37 cellular contexts compared by ENCODE assay signal in genomic region chr9:91436841-91437240, GRCh38. TPM values are rescaled to one million over a fixed set of nuclear protein-coding genes. Genes with fewer than 3 reads are reported as not detected.
DNase-seq lines count a peak whose midpoint lies in the region; ATAC-seq, FAIRE-seq and TF ChIP-seq lines count a peak whose summit lies in the region.
"Had no signal": no experiment of that assay in that cellular context is flagged by ENCODE, and none has a peak within 500 bp of the region (broad histone marks: within the 10 kb centered on the region; RNA-seq: fewer than 3 reads in every experiment).

No MANE protein-coding gene starts in this region.

- H3K27ac ChIP-seq in GM23338 (ENCODE audit: low read depth) = no peak overlapping the region
- H3K27ac ChIP-seq in K562 (ENCODE audit: extremely low read depth, low read depth, low read length) = no peak overlapping the region
- no peak overlapping the region for H3K27ac ChIP-seq in neural progenitor cell
- no peak overlapping the region for H3K27ac ChIP-seq in trophoblast cell (ENCODE audit: low read depth, low read length)
- H3K27ac ChIP-seq in kidney (ENCODE audit: low read depth in 2 of 2, low read length in 2 of 2) = no peak overlapping the region
- H3K27ac ChIP-seq: 22Rv1; A549; BLaER1; BLaER1 treated with 17β-estradiol and CSF1 and Interleukin-3, amounts not matched to agents 10 nM and 100 nM; C4-2B had no signal

- in situ Hi-C loops in K562 (cut with MboI) = loop anchor here (25.0 kb wide), 1 partner anchor 525 kb away; no protein-coding TSS in a partner anchor

- ATAC-seq in GM23338 (peak; percentile 62), K562 (no peak), HG02610 (IDR thresholded peaks at IDR 0.05; ENCODE audit: unreplicated experiment) (no peak), HG03439 (IDR thresholded peaks at IDR 0.05; ENCODE audit: unreplicated experiment) (no peak)
- no peak for ATAC-seq in stimulated activated effector memory CD8-positive, alpha-beta T cell treated with anti-CD3 and anti-CD28 coated beads, Interleukin-12 subunit alpha, Interleukin-12 subunit beta, amount 100 ng/mL, for 72 hours
- ATAC-seq: A549; CD8-positive, alpha-beta T cell had no signal

- TF ChIP-seq EP300 in K562 (IDR thresholded peaks at IDR 0.05; ENCODE audit: low read length) = no peak

- no peak overlapping the region for H2AK5ac ChIP-seq in trophoblast cell (ENCODE audit: low read length)

- H3K79me2 ChIP-seq in GM23338 (replicated peaks; ENCODE audit: insufficient read depth) (no peaks in the 10 kb centered on the region), K562 (ENCODE audit: control insufficient read depth, insufficient read depth, low read length) (no peaks in the 10 kb centered on the region), neural progenitor cell (ENCODE audit: low read depth) (no peaks in the 10 kb centered on the region), trophoblast cell (ENCODE audit: control insufficient read depth, insufficient read depth, low read length, poor library complexity) (no peaks in the 10 kb centered on the region)

- intact Hi-C loops in K562 (cut with micrococcal nuclease) (loop anchor here (10.0 kb wide), 1 partner anchor 238 kb away; no protein-coding TSS in a partner anchor), kidney (cut with DNase I) (loop anchor here (5.0 to 10.0 kb wide), 2 partner anchors 402 to 520 kb away; no protein-coding TSS in a partner anchor)

- no peaks in the 10 kb centered on the region for H3K4me1 Mint-ChIP-seq in GM23338
- H3K4me1 Mint-ChIP-seq in neural progenitor cell = no peaks in the 10 kb centered on the region
- H3K4me1 Mint-ChIP-seq in stimulated activated effector memory CD8-positive, alpha-beta T cell treated with anti-CD3 and anti-CD28 coated beads, Interleukin-12 subunit alpha, Interleukin-12 subunit beta, amount 100 ng/mL, for 72 hours = no peaks in the 10 kb centered on the region
- H3K4me1 Mint-ChIP-seq: CD4-positive, alpha-beta memory T cell; CD4-positive, CD25-positive, alpha-beta regulatory T cell had no signal

- H3K4me1 ChIP-seq in GM23338 (ENCODE audit: insufficient read depth) (no peaks in the 10 kb centered on the region), K562 (replicated peaks in 1 of 2; ENCODE audit: control insufficient read depth in 2 of 2, insufficient read depth in 2 of 2, low read length in 2 of 2) (no peaks in the 10 kb centered on the region), neural progenitor cell (no peaks in the 10 kb centered on the region), trophoblast cell (ENCODE audit: control insufficient read depth in 1 of 2, insufficient read depth in 2 of 2, low read length in 2 of 2) (no peaks in the 10 kb centered on the region), kidney (ENCODE audit: control insufficient read depth in 1 of 2, insufficient read depth in 1 of 2, low read depth in 1 of 2, low read length in 2 of 2) (no peaks in the 10 kb centered on the region)
- H3K4me1 ChIP-seq: BE2C, BLaER1, Caco-2 had no signal

- H3F3A ChIP-seq in GM23338 (replicated peaks; ENCODE audit: low read depth) (no peaks in the 10 kb centered on the region), neural progenitor cell (ENCODE audit: low read depth) (no peaks in the 10 kb centered on the region)

- FAIRE-seq in K562 (lab: Jason Lieb, UNC) = no peak
- FAIRE-seq in kidney (lab: Jason Lieb, UNC) = no peak
- FAIRE-seq: A204.1, D721Med had no signal

- CTCF ChIA-PET in K562 (lab: Yijun Ruan, JAX; ENCODE audit: low intra/inter-chr PET ratio) = no interaction called here

- H3K14ac ChIP-seq in trophoblast cell (ENCODE audit: low read length) = no peak overlapping the region

- H4K91ac ChIP-seq in trophoblast cell (ENCODE audit: low read depth, low read length) = no peak overlapping the region

- H3K4ac ChIP-seq in trophoblast cell (ENCODE audit: low read depth, low read length) = no peak overlapping the region

- no peak overlapping the region for H3K18ac ChIP-seq in trophoblast cell (ENCODE audit: low read length)

- 21% methylated on average over 13 of the region's 13 CpGs for WGBS in K562 (ENCODE audit: insufficient coverage, low coverage, missing lambda C conversion rate)
- WGBS in trophoblast cell (ENCODE audit: extremely low coverage, insufficient coverage, insufficient read length) = no CpG with 5 or more reads among the region's 13 CpGs

- H4K8ac ChIP-seq in trophoblast cell (ENCODE audit: low read depth, low read length) = no peak overlapping the region

- no peak for DNase-seq in GM23338 (ENCODE audit: low spot score)
- no peak for DNase-seq in K562 (ENCODE audit: extremely low read depth in 1 of 4, low spot score in 3 of 4)
- DNase-seq in neural progenitor cell (ENCODE audit: low spot score) = peak; percentile 37
- DNase-seq in trophoblast cell = no peak
- no peak for DNase-seq in kidney
- DNase-seq in stimulated activated effector memory CD8-positive, alpha-beta T cell treated with anti-CD3 and anti-CD28 coated beads, Interleukin-12 subunit alpha, Interleukin-12 subunit beta, amount 100 ng/mL, for 72 hours (ENCODE audit: low spot score in 2 of 2) = no peak
- DNase-seq: 8988T; ACHN; AML-193; BE2C; C1 segment of cervical spinal cord; Caco-2; Calu3; CD4-positive, alpha-beta memory T cell; CD4-positive, alpha-beta T cell; CD4-positive, CD25-positive, alpha-beta regulatory T cell; CD8-positive, alpha-beta memory T cell; CD8-positive, alpha-beta T cell; COR-L47; DMS 273 treated with DMSO at 0.1 percent for 48 hours; DMS153; DMS53; DMS79; DMS79 treated with DMSO at 0.1 percent for 48 hours; DND-41; EL had no signal

- no peak overlapping the region for H3K23ac ChIP-seq in trophoblast cell (ENCODE audit: low read length)

- H3K9me1 ChIP-seq in K562 (ENCODE audit: control insufficient read depth, insufficient read depth, low read length) = no peaks in the 10 kb centered on the region

- no peaks in the 10 kb centered on the region for H3K27me3 ChIP-seq in GM23338 (ENCODE audit: insufficient read depth)
- peaks cover 2 to 23% of the 10 kb centered on the region in 2 experiments for H3K27me3 ChIP-seq in K562 (ENCODE audit: control insufficient read depth in 2 of 2, insufficient read depth in 2 of 2, low read length in 2 of 2)
- no peaks in the 10 kb centered on the region for H3K27me3 ChIP-seq in neural progenitor cell
- H3K27me3 ChIP-seq in trophoblast cell (ENCODE audit: insufficient read depth, low read length) = no peaks in the 10 kb centered on the region
- H3K27me3 ChIP-seq: BLaER1; BLaER1 treated with 17β-estradiol and CSF1 and Interleukin-3, amounts not matched to agents 10 nM and 100 nM had no signal

- H2AFZ ChIP-seq in GM23338 (no peak overlapping the region), K562 (ENCODE audit: low read depth, low read length) (no peak overlapping the region), neural progenitor cell (replicated peaks) (no peak overlapping the region), trophoblast cell (ENCODE audit: insufficient read depth, low read length, poor library complexity) (no peak overlapping the region)

- no peak overlapping the region for H3K4me2 ChIP-seq in GM23338
- H3K4me2 ChIP-seq in K562 (ENCODE audit: insufficient read depth, low read length) = no peak overlapping the region
- no peak overlapping the region for H3K4me2 ChIP-seq in neural progenitor cell
- H3K4me2 ChIP-seq in trophoblast cell (ENCODE audit: low read length) = no peak overlapping the region
- H3K4me2 ChIP-seq: A549; BLaER1; BLaER1 treated with 17β-estradiol and CSF1 and Interleukin-3, amounts not matched to agents 10 nM and 100 nM had no signal

- no peaks in the 10 kb centered on the region for H3K36me3 Mint-ChIP-seq in GM23338 (ENCODE audit: low read depth)
- no peaks in the 10 kb centered on the region for H3K36me3 Mint-ChIP-seq in neural progenitor cell
- H3K36me3 Mint-ChIP-seq in stimulated activated effector memory CD8-positive, alpha-beta T cell treated with anti-CD3 and anti-CD28 coated beads, Interleukin-12 subunit alpha, Interleukin-12 subunit beta, amount 100 ng/mL, for 72 hours = no peaks in the 10 kb centered on the region
- H3K36me3 Mint-ChIP-seq: CD14-positive monocyte; CD4-positive, alpha-beta memory T cell; CD4-positive, CD25-positive, alpha-beta regulatory T cell; CD8-positive, alpha-beta memory T cell; CD8-positive, alpha-beta T cell had no signal

- H2BK120ac ChIP-seq in trophoblast cell (ENCODE audit: insufficient read depth, low read length, poor library complexity) = no peak overlapping the region

- BruUV-seq in K562 (replicated peaks; lab: Mats Ljungman, UMichigan) = no TSS peak

- no peaks in the 10 kb centered on the region for H3K79me1 ChIP-seq in trophoblast cell (ENCODE audit: low read length)

- no peak overlapping the region for H3K4me3 ChIP-seq in GM23338
- H3K4me3 ChIP-seq in K562 = no peak overlapping the region
- H3K4me3 ChIP-seq in neural progenitor cell = no peak overlapping the region
- H3K4me3 ChIP-seq in trophoblast cell (ENCODE audit: low read depth, low read length) = no peak overlapping the region
- H3K4me3 ChIP-seq in kidney (ENCODE audit: low read length in 2 of 2) = no peak overlapping the region
- H3K4me3 ChIP-seq: A549; BLaER1; BLaER1 treated with 17β-estradiol and CSF1 and Interleukin-3, amounts not matched to agents 10 nM and 100 nM had no signal

- no peak for TF ChIP-seq RAD21 in K562 (CRISPR knock-in tag; conservative IDR thresholded peaks at IDR 0.05 in 1 of 2, IDR thresholded peaks at IDR 0.05 in 1 of 2)

- H4K20me1 ChIP-seq in GM23338 (replicated peaks; ENCODE audit: insufficient read depth) = no peaks in the 10 kb centered on the region
- H4K20me1 ChIP-seq in K562 (replicated peaks; ENCODE audit: control insufficient read depth, insufficient read depth, low read length) = no peaks in the 10 kb centered on the region
- no peaks in the 10 kb centered on the region for H4K20me1 ChIP-seq in neural progenitor cell (ENCODE audit: low read depth)
- H4K20me1 ChIP-seq: BLaER1; BLaER1 treated with 17β-estradiol and CSF1 and Interleukin-3, amounts not matched to agents 10 nM and 100 nM had no signal

- no peak overlapping the region for H3K9ac ChIP-seq in K562 (ENCODE audit: insufficient read depth in 1 of 2, low read depth in 2 of 2, low read length in 2 of 2)
- no peak overlapping the region for H3K9ac ChIP-seq in neural progenitor cell
- H3K9ac ChIP-seq in trophoblast cell (ENCODE audit: low read length) = no peak overlapping the region
- H3K9ac ChIP-seq in kidney (ENCODE audit: low read length in 2 of 2) = no peak overlapping the region
- H3K9ac ChIP-seq: BLaER1; BLaER1 treated with 17β-estradiol and CSF1 and Interleukin-3, amounts not matched to agents 10 nM and 100 nM had no signal

- H3K9me3 ChIP-seq in K562 (replicated peaks; ENCODE audit: control insufficient read depth, insufficient read depth, low read depth, low read length) (no peaks in the 10 kb centered on the region), neural progenitor cell (ENCODE audit: low read depth) (no peaks in the 10 kb centered on the region), trophoblast cell (ENCODE audit: insufficient read depth, low read depth, low read length) (peaks cover 2% of the 10 kb centered on the region), kidney (ENCODE audit: control insufficient read depth in 1 of 2, low read length in 2 of 2) (no peaks in the 10 kb centered on the region)
- H3K9me3 ChIP-seq: A549; BE2C; BLaER1; BLaER1 treated with 17β-estradiol and CSF1 and Interleukin-3, amounts not matched to agents 10 nM and 100 nM; Caco-2 had no signal

- H2BK5ac ChIP-seq in trophoblast cell (ENCODE audit: low read depth, low read length, poor library complexity) = no peak overlapping the region

- H4K12ac ChIP-seq in trophoblast cell (ENCODE audit: low read depth, low read length) = no peak overlapping the region

- H3K9me2 ChIP-seq in GM23338 (ENCODE audit: insufficient read depth) = no peaks in the 10 kb centered on the region

- H2BK12ac ChIP-seq in trophoblast cell (ENCODE audit: low read length) = peak overlapping the region; percentile 13

- H3K27me3 Mint-ChIP-seq in GM23338 (ENCODE audit: insufficient read depth, low read depth, poor library complexity) (peaks cover 2% of the 10 kb centered on the region), neural progenitor cell (ENCODE audit: insufficient read depth, low read depth) (peaks cover 2% of the 10 kb centered on the region)

- no peak for TF ChIP-seq CTCF in GM23338 (conservative IDR thresholded peaks at IDR 0.05; ENCODE audit: low read depth in 2 of 2)
- TF ChIP-seq CTCF in K562 (IDR thresholded peaks at IDR 0.05 in 2 of 3, conservative IDR thresholded peaks at IDR 0.05 in 1 of 3; ENCODE audit: insufficient read depth in 2 of 3, low read depth in 1 of 3, low read length in 3 of 3) = no peak
- no peak for TF ChIP-seq CTCF in neural progenitor cell (IDR thresholded peaks at IDR 0.05)
- no peak for TF ChIP-seq CTCF in kidney (IDR thresholded peaks at IDR 0.05; ENCODE audit: borderline replicate concordance, extremely low read depth, insufficient read depth)

- no peak for TF ChIP-seq POLR2A in K562 (conservative IDR thresholded peaks at IDR 0.05)

- H3K36me3 ChIP-seq in GM23338 (ENCODE audit: insufficient read depth) (no peaks in the 10 kb centered on the region), K562 (ENCODE audit: control insufficient read depth, insufficient read depth, low read length) (no peaks in the 10 kb centered on the region), neural progenitor cell (no peaks in the 10 kb centered on the region), trophoblast cell (ENCODE audit: control insufficient read depth in 1 of 2, insufficient read depth in 2 of 2, low read length in 2 of 2) (no peaks in the 10 kb centered on the region), kidney (ENCODE audit: control insufficient read depth in 1 of 2, insufficient read depth in 2 of 2, low read length in 2 of 2) (no peaks in the 10 kb centered on the region)
- H3K36me3 ChIP-seq: BE2C; BLaER1; BLaER1 treated with 17β-estradiol and CSF1 and Interleukin-3, amounts not matched to agents 10 nM and 100 nM had no signal

- H3K27ac Mint-ChIP-seq in GM23338 = no peak overlapping the region
- no peak overlapping the region for H3K27ac Mint-ChIP-seq in neural progenitor cell
- no peak overlapping the region for H3K27ac Mint-ChIP-seq in stimulated activated effector memory CD8-positive, alpha-beta T cell treated with anti-CD3 and anti-CD28 coated beads, Interleukin-12 subunit alpha, Interleukin-12 subunit beta, amount 100 ng/mL, for 72 hours
- H3K27ac Mint-ChIP-seq: B cell; CD4-positive, alpha-beta memory T cell; CD4-positive, alpha-beta T cell; CD4-positive, CD25-positive, alpha-beta regulatory T cell; CD8-positive, alpha-beta memory T cell; CD8-positive, alpha-beta T cell had no signal

- POLR2A ChIA-PET in K562 (lab: Yijun Ruan, JAX) = interaction anchor here (0.6 to 0.8 kb wide), 2 partner anchors 15 to 56 kb away, joined by 3 read pairs; no protein-coding TSS in a partner anchor

- no peaks in the 10 kb centered on the region for H3K9me3 Mint-ChIP-seq in GM23338
- H3K9me3 Mint-ChIP-seq in neural progenitor cell = no peaks in the 10 kb centered on the region
- H3K9me3 Mint-ChIP-seq in stimulated activated effector memory CD8-positive, alpha-beta T cell treated with anti-CD3 and anti-CD28 coated beads, Interleukin-12 subunit alpha, Interleukin-12 subunit beta, amount 100 ng/mL, for 72 hours = no peaks in the 10 kb centered on the region
- H3K9me3 Mint-ChIP-seq: CD14-positive monocyte; CD4-positive, alpha-beta memory T cell; CD4-positive, alpha-beta T cell; CD8-positive, alpha-beta memory T cell; CD8-positive, alpha-beta T cell had no signal

- H3K4me3 Mint-ChIP-seq in GM23338 (no peak overlapping the region), neural progenitor cell (no peak overlapping the region)
- H3K4me3 Mint-ChIP-seq in stimulated activated effector memory CD8-positive, alpha-beta T cell treated with anti-CD3 and anti-CD28 coated beads, Interleukin-12 subunit alpha, Interleukin-12 subunit beta, amount 100 ng/mL, for 72 hours = no peak overlapping the region
- H3K4me3 Mint-ChIP-seq: B cell; CD14-positive monocyte; CD4-positive, alpha-beta memory T cell; CD4-positive, alpha-beta T cell; CD4-positive, CD25-positive, alpha-beta regulatory T cell; CD8-positive, alpha-beta memory T cell; CD8-positive, alpha-beta T cell had no signal

RNA-seq across cellular contexts. Expression of gene NFIL3, which starts 13.2 kb away (rescaled TPM):
- total RNA-seq in GM23338 (2014; rRNA removed; shearing (Covaris generic)) = 7.5 and 14.4 TPM in 2 replicates
- polyA plus RNA-seq in GM23338 (2016; fragmentation: Nextera tagmentation; extraction: Ambion mirVana) = 3.7 and 4.1 TPM in 2 replicates
- total RNA-seq in K562 (2011; cell fraction: chromatin; rRNA removed; ENCODE audit: low replicate concordance) = 4.2 and 15.9 TPM in 2 replicates
- total RNA-seq in K562 (2011; cell fraction: nucleolus; rRNA removed) = 3.5 and 3.9 TPM in 2 replicates
- 6.5 and 7.1 TPM in 2 replicates for total RNA-seq in K562 (2011; cell fraction: nucleoplasm; rRNA removed)
- total RNA-seq in K562 (2014; rRNA removed) = 4.2 and 4.3 TPM in 2 replicates
- 12.3 and 12.4 TPM in 2 replicates for total RNA-seq in K562 (2014; rRNA removed; fragmentation: Illumina TruSeq; extraction: Trizol)
- 9.4 and 9.7 TPM in 2 replicates for total RNA-seq in K562 (2015; rRNA removed; fragmentation: Illumina TruSeq; extraction: Trizol)
- total RNA-seq in K562 (2021) = 11.9 and 13.8 TPM in 2 replicates
- polyA plus RNA-seq in K562 (2011; rRNA removed) = 9.3 and 10.3 TPM in 2 replicates
- polyA plus RNA-seq in K562 (2011; cell fraction: cytosol; rRNA removed) = 2.5 and 7.6 TPM in 2 replicates
- 4.4 and 11.7 TPM in 2 replicates for polyA plus RNA-seq in K562 (2011; cell fraction: nucleus; rRNA removed)
- polyA plus RNA-seq in K562 (2012) = 12.4 and 24.6 TPM in 2 replicates
- polyA plus RNA-seq in K562 (2014; fragmentation: Illumina TruSeq; extraction: Trizol) = 14.2 and 16.1 TPM in 2 replicates
- polyA plus RNA-seq in K562 (2014; fragmentation: Nextera tagmentation; extraction: Ambion mirVana) = 1 to 10 TPM; 3.2 to 3.8 TPM
- 7.1 and 7.4 TPM in 2 replicates for polyA plus RNA-seq in K562 (2014; rRNA removed)
- 7.6 and 11.7 TPM in 2 replicates for polyA minus RNA-seq in K562 (2011; rRNA and poly(A)+ RNA removed)
- 5.7 and 6.4 TPM in 2 replicates for polyA minus RNA-seq in K562 (2011; cell fraction: cytosol; rRNA and poly(A)+ RNA removed)
- polyA minus RNA-seq in K562 (2011; cell fraction: nucleus; rRNA and poly(A)+ RNA removed) = 1.9 and 7.8 TPM in 2 replicates
- 17.0 and 22.3 TPM in 2 replicates for total RNA-seq in neural progenitor cell (ENCODE audit: low replicate concordance)
- 50.7 and 52.5 TPM in 2 replicates for polyA plus RNA-seq in trophoblast cell (2013)
- 31.3 TPM for total RNA-seq in kidney
- 16.7 TPM for polyA plus RNA-seq in kidney (ENCODE audit: insufficient read depth, low read depth, low replicate concordance)
